Comparison of ENCODE assay signal across 9 cellular contexts in the genomic region with DNA sequence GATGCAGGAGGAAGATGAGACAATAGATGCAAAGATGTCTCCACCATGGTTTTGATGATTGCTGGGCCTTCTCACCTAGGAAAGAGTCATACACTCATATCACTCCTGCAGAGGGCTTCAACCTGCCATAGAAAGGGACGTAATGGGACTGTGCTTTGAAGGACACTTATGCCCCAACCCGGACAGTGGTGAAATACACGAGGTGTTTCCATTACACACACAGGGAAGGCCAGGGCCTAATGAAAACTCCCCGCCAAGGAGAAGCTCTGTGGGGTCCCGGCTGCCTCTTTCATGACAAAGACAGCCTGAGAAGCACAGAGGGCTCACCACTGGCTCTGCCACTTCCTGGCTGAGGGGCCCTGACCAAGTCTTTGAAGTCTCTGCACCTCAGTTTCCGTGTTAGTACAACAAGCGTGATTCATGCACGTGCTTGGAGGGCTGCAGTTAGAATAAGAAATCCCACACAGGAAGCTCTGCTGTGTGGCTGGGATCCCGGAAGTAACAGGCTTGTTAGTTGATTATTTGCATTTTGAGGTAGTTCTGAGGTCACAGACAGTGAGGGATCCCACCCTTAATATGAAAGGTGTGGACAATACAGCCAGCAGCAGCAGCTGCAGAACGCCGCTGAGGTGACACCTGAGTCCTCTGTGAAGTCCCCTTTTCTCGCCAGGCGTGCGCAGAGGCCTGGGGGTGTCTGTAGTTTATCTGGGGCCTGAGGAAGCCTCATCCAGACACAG.
DNase-seq lines count a peak whose midpoint lies in the region; ATAC-seq and TF ChIP-seq lines count a peak whose summit lies in the region.
"Had no signal": no experiment of that assay in that cellular context is flagged by ENCODE, and none has a peak within 500 bp of the region (broad histone marks: within the 10 kb centered on the region; RNA-seq: fewer than 3 reads in every experiment).

No MANE protein-coding gene starts in this region.

- peak overlapping the region; percentile 18 for H3K27ac Mint-ChIP-seq in activated T-helper 17 cell treated with anti-CD3 and anti-CD28 coated beads, Interleukin-2, amount 50 U/mL, for 72 hours

- 78 to 85% methylated on average over 14 of the region's 14 CpGs for WGBS in lower leg skin, 2 donors

- H3K36me3 ChIP-seq in uterus, result no peaks in the 10 kb centered on the region
- H3K36me3 ChIP-seq: cardiac muscle cell had no signal

- no peaks in the 10 kb centered on the region for H3K9me3 Mint-ChIP-seq in activated T-helper 17 cell treated with anti-CD3 and anti-CD28 coated beads, Interleukin-2, amount 50 U/mL, for 72 hours

- peak; percentile 76 for ATAC-seq in GM21723 (IDR thresholded peaks at IDR 0.05; ENCODE audit: unreplicated experiment)
- ATAC-seq in activated T-helper 17 cell treated with anti-CD3 and anti-CD28 coated beads, Interleukin-2, amount 50 U/mL, for 72 hours (replicated peaks), result peak; percentile 87

- no peaks in the 10 kb centered on the region for H3K4me1 ChIP-seq in uterus

- DNase-seq in D341Med (ENCODE audit: low spot score) (peak; percentile 12), NCI-H526 treated with DMSO at 0.1 percent for 48 hours (lab: John Stamatoyannopoulos, UW) (peak; percentile 28), anterior cingulate cortex (lab: John Stamatoyannopoulos, UW) (no peak), uterus (no peak), lower leg skin (ENCODE audit: low spot score in 2 of 2) (no peak)
- DNase-seq in stimulated activated CD4-positive, alpha-beta T cell treated with anti-CD3 and anti-CD28 coated beads, Interleukin-1b, Interleukin-23, amount 100 ng/mL, for 4 hours (ENCODE audit: low read depth in 2 of 2), result peak; percentile 12 to 23

- no peaks in the 10 kb centered on the region for H3K36me3 Mint-ChIP-seq in activated T-helper 17 cell treated with anti-CD3 and anti-CD28 coated beads, Interleukin-2, amount 50 U/mL, for 72 hours (ENCODE audit: low read depth)

- no peak overlapping the region for H3K27ac ChIP-seq in uterus
- H3K27ac ChIP-seq: cardiac muscle cell had no signal

- peaks cover 18% of the 10 kb centered on the region for H3K4me1 Mint-ChIP-seq in activated T-helper 17 cell treated with anti-CD3 and anti-CD28 coated beads, Interleukin-2, amount 50 U/mL, for 72 hours

- peak overlapping the region; percentile 27 for H3K4me3 Mint-ChIP-seq in activated T-helper 17 cell treated with anti-CD3 and anti-CD28 coated beads, Interleukin-2, amount 50 U/mL, for 72 hours

- H3K9me3 ChIP-seq in uterus, result no peaks in the 10 kb centered on the region

- TF ChIP-seq CTCF in uterus (IDR thresholded peaks at IDR 0.05), result no peak
- TF ChIP-seq CTCF in lower leg skin (IDR thresholded peaks at IDR 0.05), result no peak

- H3K27me3 ChIP-seq in uterus, result no peaks in the 10 kb centered on the region
- H3K27me3 ChIP-seq: cardiac muscle cell had no signal

- intact Hi-C loops in uterus (cut with DNase I; ENCODE audit: low total_unique reads), result no loop called here
- intact Hi-C loops in lower leg skin (cut with DNase I; ENCODE audit: low total_unique reads), result no loop called here

- no peaks in the 10 kb centered on the region for H3K27me3 Mint-ChIP-seq in activated T-helper 17 cell treated with anti-CD3 and anti-CD28 coated beads, Interleukin-2, amount 50 U/mL, for 72 hours

- TF ChIP-seq POLR2A in uterus (IDR thresholded peaks at IDR 0.05) (no peak), lower leg skin (IDR thresholded peaks at IDR 0.05) (no peak)

- no peak overlapping the region for H3K4me3 ChIP-seq in uterus
- H3K4me3 ChIP-seq in lower leg skin (ENCODE audit: low read depth, poor library complexity, severe bottlenecking), result no peak overlapping the region
- H3K4me3 ChIP-seq: cardiac muscle cell had no signal

Comparison
In these comparisons a context has a peak if more than half of its experiments do, and no peak if none do; other contexts are left out.
1. DNase-seq: peak in D341Med (single experiment), NCI-H526 treated with DMSO at 0.1 percent for 48 hours (single experiment) and stimulated activated CD4-positive, alpha-beta T cell treated with anti-CD3 and anti-CD28 coated beads, Interleukin-1b, Interleukin-23, amount 100 ng/mL, for 4 hours (2 of 2); none in anterior cingulate cortex (0 of 58), uterus (0 of 2) and lower leg skin (0 of 2).